In the genomic region with DNA sequence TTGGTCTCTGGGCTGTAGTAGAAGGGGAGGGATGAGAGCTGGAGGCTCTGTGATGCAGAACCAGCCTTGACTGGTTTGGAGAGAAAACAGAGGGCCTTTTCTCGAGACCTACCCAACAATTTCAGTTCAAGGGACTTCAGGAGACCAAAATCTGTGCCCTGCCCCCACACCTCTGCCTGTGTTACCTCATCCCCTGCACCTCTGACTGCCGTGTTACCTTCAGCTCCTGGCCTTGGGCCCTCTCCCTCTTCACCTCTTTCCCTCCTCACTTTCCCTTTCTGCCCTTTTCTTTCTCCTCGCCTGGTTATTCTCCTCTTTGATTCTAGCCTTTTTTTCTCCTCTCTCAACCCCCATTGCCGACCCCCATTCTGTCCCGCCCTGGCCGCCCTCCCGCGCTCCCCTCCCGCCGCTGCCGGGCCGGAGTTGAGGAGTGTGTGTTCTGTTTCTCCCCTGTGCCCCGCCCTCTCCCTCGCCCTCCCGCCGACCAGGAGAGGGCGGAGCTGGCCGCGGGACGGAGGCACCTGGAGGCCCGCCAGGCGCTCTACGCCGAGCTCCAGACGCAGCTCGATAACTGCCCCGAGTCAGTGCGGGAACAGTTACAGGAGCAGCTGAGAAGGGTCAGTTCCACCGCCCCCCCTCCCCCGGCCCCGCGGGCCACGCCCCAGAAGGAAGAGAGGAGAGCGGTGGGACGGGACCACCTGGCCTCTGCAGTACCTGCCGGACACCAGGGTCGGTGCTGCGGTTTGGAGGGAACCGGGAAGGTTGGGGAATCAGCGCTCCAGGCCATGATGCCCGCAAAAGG, we compare ENCODE assay signal across 9 cellular contexts. TPM values are rescaled to one million over a fixed set of nuclear protein-coding genes. Genes with fewer than 3 reads are reported as not detected.
A peak's percentile ranks its signal among the peaks of the same experiment; 100 is the strongest.
DNase-seq lines count a peak whose midpoint lies in the region; ATAC-seq and TF ChIP-seq lines count a peak whose summit lies in the region.
"Had no signal": no experiment of that assay in that cellular context is flagged by ENCODE, and none has a peak within 500 bp of the region (broad histone marks: within the 10 kb centered on the region; RNA-seq: fewer than 3 reads in every experiment).

No MANE protein-coding gene starts in this region.

- DNase-seq in NT2/D1 (ENCODE audit: low read depth, low spot score) = peak; percentile 78
- DNase-seq in erythroblast (lab: John Stamatoyannopoulos, UW) = peak; percentile 31 to 46
- DNase-seq in mucosa of gallbladder (ENCODE audit: low spot score) = peak; percentile 79
- DNase-seq in OCI-M1 (lab: John Stamatoyannopoulos, UW) = no peak
- no peak for DNase-seq in kidney glomerular epithelial cell (lab: John Stamatoyannopoulos, UW)

- TF ChIP-seq CTCF in HEK293 (tag by site-specific recombination; IDR thresholded peaks at IDR 0.05) = peak; percentile 29

- peaks cover 7% of the 10 kb centered on the region; the same call in 1 of the 2 replicates for H3K4me1 ChIP-seq in HEK293 (ENCODE audit: control insufficient read depth, insufficient read depth, low read length)
- peaks cover 13% of the 10 kb centered on the region for H3K4me1 ChIP-seq in NT2/D1 (ENCODE audit: insufficient read depth, insufficient read length)

- POLR2A ChIA-PET in HEK293 (lab: Yijun Ruan, JAX) = interaction anchor here (1.0 to 6.5 kb wide), 9 partner anchors 9 to 571 kb away, joined by 3 to 67 read pairs (median 4); a partner anchor contains a TSS

- no peak for ATAC-seq in GM19467 (IDR thresholded peaks at IDR 0.05; ENCODE audit: unreplicated experiment)
- no peak for ATAC-seq in HG03159 (IDR thresholded peaks at IDR 0.05; ENCODE audit: unreplicated experiment)

- no peak for TF ChIP-seq POLR2A in erythroblast (IDR thresholded peaks at IDR 0.05; ENCODE audit: low read length)

- no peak overlapping the region for H3K27ac ChIP-seq in HEK293 (ENCODE audit: extremely low read depth, low read depth, low read length)

- H3K9ac ChIP-seq in NT2/D1 (ENCODE audit: insufficient read length, low read depth) = peak overlapping the region; percentile 82

- no peaks in the 10 kb centered on the region for H3K27me3 ChIP-seq in NT2/D1 (ENCODE audit: insufficient read depth, insufficient read length)

- H3K9me3 ChIP-seq in HEK293 (ENCODE audit: control insufficient read depth, insufficient read depth, low read depth, low read length) (no peaks in the 10 kb centered on the region), NT2/D1 (ENCODE audit: insufficient read depth, low read length) (no peaks in the 10 kb centered on the region)

- CTCF ChIA-PET in HEK293 (lab: Yijun Ruan, JAX) = interaction anchor here (0.6 to 2.5 kb wide), 14 partner anchors 9 to 592 kb away, joined by 3 to 8 read pairs (median 4); a partner anchor contains a TSS

- H3K36me3 ChIP-seq in HEK293 (ENCODE audit: control insufficient read depth in 2 of 2, insufficient read depth in 1 of 2, low read length in 2 of 2) = peaks cover 0 to 65% of the 10 kb centered on the region in 2 experiments; a peak in 1 of 3 replicates
- peaks cover 84% of the 10 kb centered on the region for H3K36me3 ChIP-seq in NT2/D1 (ENCODE audit: insufficient read depth, insufficient read length, low read length)

- H3K4me3 ChIP-seq in HEK293 (ENCODE audit: low read depth, low read length) = 0 out of 2 replicates have a peak overlapping the region, but pooled peaks have one; percentile 1
- H3K4me3 ChIP-seq in NT2/D1 (ENCODE audit: insufficient read length, low read depth) = peak overlapping the region; percentile 50

TF ChIP-seq in HEK293, 187 proteins besides CTCF, POLR2A, EP300 and RAD21 (continues in another document):
- TF ChIP-seq ZSCAN30 (tag by site-specific recombination; IDR thresholded peaks at IDR 0.05) (0 out of 2 replicates have a peak, but pooled peaks have one; percentile 29), ZNF585B (tag by site-specific recombination; IDR thresholded peaks at IDR 0.05) (no peak), ZNF747 (tag by site-specific recombination; IDR thresholded peaks at IDR 0.05) (no peak), ZNF366 (tag by site-specific recombination; conservative IDR thresholded peaks at IDR 0.05) (peak; percentile 96), ZNF112 (tag by site-specific recombination; IDR thresholded peaks at IDR 0.05) (no peak), ZNF324 (tag by site-specific recombination; IDR thresholded peaks at IDR 0.05) (peak; percentile 52; the same call in 1 of the 2 replicates), ZBTB20 (tag by site-specific recombination; IDR thresholded peaks at IDR 0.05) (peak; percentile 11; the same call in 1 of the 2 replicates), ZNF510 (tag by site-specific recombination; IDR thresholded peaks at IDR 0.05; ENCODE audit: insufficient replicate concordance) (no peak), ZNF19 (tag by site-specific recombination; IDR thresholded peaks at IDR 0.05; ENCODE audit: low read depth) (no peak), REPIN1 (tag by site-specific recombination; IDR thresholded peaks at IDR 0.05; ENCODE audit: low read depth) (no peak), ZNF221 (tag by site-specific recombination; IDR thresholded peaks at IDR 0.05; ENCODE audit: borderline replicate concordance) (no peak), ZNF10 (tag by site-specific recombination; IDR thresholded peaks at IDR 0.05) (0 out of 2 replicates have a peak, but pooled peaks have one; percentile 6), SP2 (tag by site-specific recombination; IDR thresholded peaks at IDR 0.05) (peak; percentile 62), ZNF16 (tag by site-specific recombination; IDR thresholded peaks at IDR 0.05; ENCODE audit: low read depth) (no peak), SCRT1 (tag by site-specific recombination; IDR thresholded peaks at IDR 0.05; ENCODE audit: borderline replicate concordance) (no peak), ZNF596 (tag by site-specific recombination; IDR thresholded peaks at IDR 0.05) (no peak), ZNF677 (tag by site-specific recombination; IDR thresholded peaks at IDR 0.05) (no peak), ZNF335 (tag by site-specific recombination; conservative IDR thresholded peaks at IDR 0.05) (peak; percentile 80), ZFP69B (tag by site-specific recombination; IDR thresholded peaks at IDR 0.05) (peak; percentile 73), ZNF561 (tag by site-specific recombination; IDR thresholded peaks at IDR 0.05; ENCODE audit: borderline replicate concordance) (0 out of 2 replicates have a peak, but pooled peaks have one; percentile 29), ZXDB (tag by site-specific recombination; IDR thresholded peaks at IDR 0.05) (peak; percentile 66; the same call in 1 of the 2 replicates), ZSCAN23 (tag by site-specific recombination; IDR thresholded peaks at IDR 0.05) (peak; percentile 53; the same call in 1 of the 2 replicates), ZNF701 (tag by site-specific recombination; IDR thresholded peaks at IDR 0.05) (no peak), ZBTB48 (tag by site-specific recombination; IDR thresholded peaks at IDR 0.05) (peak; percentile 48; the same call in 1 of the 2 replicates), SALL2 (tag by site-specific recombination; IDR thresholded peaks at IDR 0.05; ENCODE audit: borderline replicate concordance) (no peak)
- TF ChIP-seq, protein P1, sequence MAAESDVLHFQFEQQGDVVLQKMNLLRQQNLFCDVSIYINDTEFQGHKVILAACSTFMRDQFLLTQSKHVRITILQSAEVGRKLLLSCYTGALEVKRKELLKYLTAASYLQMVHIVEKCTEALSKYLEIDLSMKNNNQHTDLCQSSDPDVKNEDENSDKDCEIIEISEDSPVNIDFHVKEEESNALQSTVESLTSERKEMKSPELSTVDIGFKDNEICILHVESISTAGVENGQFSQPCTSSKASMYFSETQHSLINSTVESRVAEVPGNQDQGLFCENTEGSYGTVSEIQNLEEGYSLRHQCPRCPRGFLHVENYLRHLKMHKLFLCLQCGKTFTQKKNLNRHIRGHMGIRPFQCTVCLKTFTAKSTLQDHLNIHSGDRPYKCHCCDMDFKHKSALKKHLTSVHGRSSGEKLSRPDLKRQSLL (tag by site-specific recombination; IDR thresholded peaks at IDR 0.05) = peak; percentile 99
- TF ChIP-seq, protein P2, sequence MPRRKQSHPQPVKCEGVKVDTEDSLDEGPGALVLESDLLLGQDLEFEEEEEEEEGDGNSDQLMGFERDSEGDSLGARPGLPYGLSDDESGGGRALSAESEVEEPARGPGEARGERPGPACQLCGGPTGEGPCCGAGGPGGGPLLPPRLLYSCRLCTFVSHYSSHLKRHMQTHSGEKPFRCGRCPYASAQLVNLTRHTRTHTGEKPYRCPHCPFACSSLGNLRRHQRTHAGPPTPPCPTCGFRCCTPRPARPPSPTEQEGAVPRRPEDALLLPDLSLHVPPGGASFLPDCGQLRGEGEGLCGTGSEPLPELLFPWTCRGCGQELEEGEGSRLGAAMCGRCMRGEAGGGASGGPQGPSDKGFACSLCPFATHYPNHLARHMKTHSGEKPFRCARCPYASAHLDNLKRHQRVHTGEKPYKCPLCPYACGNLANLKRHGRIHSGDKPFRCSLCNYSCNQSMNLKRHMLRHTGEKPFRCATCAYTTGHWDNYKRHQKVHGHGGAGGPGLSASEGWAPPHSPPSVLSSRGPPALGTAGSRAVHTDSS (tag by site-specific recombination; IDR thresholded peaks at IDR 0.05) = no peak
- TF ChIP-seq, protein P3, sequence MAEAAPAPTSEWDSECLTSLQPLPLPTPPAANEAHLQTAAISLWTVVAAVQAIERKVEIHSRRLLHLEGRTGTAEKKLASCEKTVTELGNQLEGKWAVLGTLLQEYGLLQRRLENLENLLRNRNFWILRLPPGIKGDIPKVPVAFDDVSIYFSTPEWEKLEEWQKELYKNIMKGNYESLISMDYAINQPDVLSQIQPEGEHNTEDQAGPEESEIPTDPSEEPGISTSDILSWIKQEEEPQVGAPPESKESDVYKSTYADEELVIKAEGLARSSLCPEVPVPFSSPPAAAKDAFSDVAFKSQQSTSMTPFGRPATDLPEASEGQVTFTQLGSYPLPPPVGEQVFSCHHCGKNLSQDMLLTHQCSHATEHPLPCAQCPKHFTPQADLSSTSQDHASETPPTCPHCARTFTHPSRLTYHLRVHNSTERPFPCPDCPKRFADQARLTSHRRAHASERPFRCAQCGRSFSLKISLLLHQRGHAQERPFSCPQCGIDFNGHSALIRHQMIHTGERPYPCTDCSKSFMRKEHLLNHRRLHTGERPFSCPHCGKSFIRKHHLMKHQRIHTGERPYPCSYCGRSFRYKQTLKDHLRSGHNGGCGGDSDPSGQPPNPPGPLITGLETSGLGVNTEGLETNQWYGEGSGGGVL (tag by site-specific recombination; IDR thresholded peaks at IDR 0.05) = no peak; the same call in 1 of the 2 replicates

RNA-seq across cellular contexts. Expression of a gene that starts 27.2 kb away (rescaled TPM):
- total RNA-seq in mucosa of gallbladder = 89.6 TPM

RNA-seq across cellular contexts. Expression of a gene that starts 44.8 kb away (rescaled TPM):
- total RNA-seq in mucosa of gallbladder = 23.0 TPM
- total RNA-seq: M059J had no signal

Comparison
In these comparisons a context has a peak if more than half of its experiments do, and no peak if none do; other contexts are left out.
1. DNase-seq: peak in NT2/D1 (single experiment), erythroblast (2 of 2) and mucosa of gallbladder (single experiment); none in OCI-M1 (single experiment) and kidney glomerular epithelial cell (single experiment).